13 cellular contexts compared by ENCODE assay signal in the genomic region with DNA sequence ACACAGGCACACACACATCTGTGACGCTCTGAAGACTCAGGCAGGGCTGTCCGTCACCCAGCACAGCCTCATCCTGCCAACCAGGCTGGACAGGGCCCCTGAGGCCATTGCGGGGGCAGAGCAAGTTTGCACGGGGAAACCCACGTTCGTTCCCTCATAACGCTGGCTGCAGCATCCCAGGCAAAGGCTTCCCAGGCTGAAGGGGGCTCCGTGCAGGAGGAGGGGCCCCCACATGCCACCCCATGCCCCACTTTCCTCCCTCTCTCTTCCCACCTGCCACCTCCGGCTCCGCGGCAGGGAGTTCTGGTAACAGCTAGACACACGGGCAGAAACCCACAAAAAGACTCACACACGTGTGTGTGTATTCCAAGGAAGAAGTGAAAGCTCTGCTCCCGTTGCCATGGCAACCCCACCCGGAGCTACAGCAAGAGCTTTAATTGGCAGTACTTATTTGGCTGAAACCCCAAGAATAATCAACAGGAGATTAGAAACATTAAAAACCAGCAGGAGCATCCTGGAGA.
DNase-seq lines count a peak whose midpoint lies in the region; ATAC-seq and TF ChIP-seq lines count a peak whose summit lies in the region.
"Had no signal": no experiment of that assay in that cellular context is flagged by ENCODE, and none has a peak within 500 bp of the region (broad histone marks: within the 10 kb centered on the region; RNA-seq: fewer than 3 reads in every experiment).

No MANE protein-coding gene starts in this region.

- in situ Hi-C loops in gastrocnemius medialis (cut with MboI; ENCODE audit: low sequenced_read_pairs in 4 of 4) (loop anchor here in 1 of 4 donors (25.0 kb wide), 1 partner anchor 233 kb away; no protein-coding TSS in a partner anchor), GM13977 (cut with MboI; ENCODE audit: low pct_unique_long_range_greater_than_20kb, low sequenced_read_pairs, unreplicated experiment) (loop anchor here (25.0 kb wide), 1 partner anchor 1833 kb away; a partner anchor contains a TSS)

- peak; percentile 19 for DNase-seq in COLO829 (ENCODE audit: low spot score)
- peak; percentile 90 for DNase-seq in NCI-H1105 treated with DMSO at 0.1 percent for 48 hours (lab: John Stamatoyannopoulos, UW)
- peak; percentile 60 for DNase-seq in cerebellum (ENCODE audit: low spot score)
- DNase-seq in neural crest cell (ENCODE audit: low read depth, low spot score), result no peak
- DNase-seq in cortex of kidney (lab: John Stamatoyannopoulos, UW), result no peak
- no peak for DNase-seq in T-helper 1 cell
- DNase-seq in gastrocnemius medialis, result no peak
- no peak for DNase-seq in GM13977 (ENCODE audit: low spot score)

- no peaks in the 10 kb centered on the region for H3K27me3 Mint-ChIP-seq in neural crest cell (ENCODE audit: low read depth)

- H3K36me3 ChIP-seq in gastrocnemius medialis, result no peaks in the 10 kb centered on the region
- H3K36me3 ChIP-seq: HAP-1 had no signal

- H3K4me3 ChIP-seq in gastrocnemius medialis, result no peak overlapping the region
- H3K4me3 ChIP-seq: HAP-1 had no signal

- no peak overlapping the region for H3K4me3 Mint-ChIP-seq in neural crest cell
- H3K4me3 Mint-ChIP-seq: activated naive CD8-positive, alpha-beta T cell; stimulated activated naive CD8-positive, alpha-beta T cell treated with anti-CD3 and anti-CD28 coated beads, Interleukin-15, Interleukin-2, amounts not matched to agents 100 ng/mL and 50 ng/mL, for 24 hours had no signal

- peaks cover 3 to 12% (median 9%) of the 10 kb centered on the region in 3 donors for H3K27me3 ChIP-seq in gastrocnemius medialis

- ATAC-seq in gastrocnemius medialis, result no peak

- H3K4me1 ChIP-seq in gastrocnemius medialis, result no peaks in the 10 kb centered on the region
- H3K4me1 ChIP-seq: HAP-1 had no signal

- intact Hi-C loops in gastrocnemius medialis (cut with DNase I; ENCODE audit: low total_unique reads), result loop anchor here (5.0 kb wide), 1 partner anchor 1833 kb away; no protein-coding TSS in a partner anchor

- peak overlapping the region; percentile 45 for H3K27ac Mint-ChIP-seq in neural crest cell (ENCODE audit: unreplicated experiment)
- H3K27ac Mint-ChIP-seq: activated naive CD8-positive, alpha-beta T cell; progenitor cell of endocrine pancreas; stimulated activated naive CD8-positive, alpha-beta T cell treated with anti-CD3 and anti-CD28 coated beads, Interleukin-15, Interleukin-2, amounts not matched to agents 100 ng/mL and 50 ng/mL, for 24 hours had no signal

- no peak overlapping the region for H3K27ac ChIP-seq in gastrocnemius medialis
- H3K27ac ChIP-seq: C4-2B had no signal

- no peak for TF ChIP-seq POLR2A in gastrocnemius medialis (IDR thresholded peaks at IDR 0.05)

- no peaks in the 10 kb centered on the region for H3K9me3 ChIP-seq in gastrocnemius medialis
- H3K9me3 ChIP-seq: HAP-1 had no signal

- TF ChIP-seq CTCF in neural crest cell (conservative IDR thresholded peaks at IDR 0.05) (no peak), gastrocnemius medialis (IDR thresholded peaks at IDR 0.05 in 4 of 5, conservative IDR thresholded peaks at IDR 0.05 in 1 of 5) (no peak), GM13977 (IDR thresholded peaks at IDR 0.05; ENCODE audit: extremely low read depth, insufficient read depth, missing control alignments) (no peak)

- no peaks in the 10 kb centered on the region for H3K36me3 Mint-ChIP-seq in neural crest cell (ENCODE audit: low read depth)
- H3K36me3 Mint-ChIP-seq: activated naive CD8-positive, alpha-beta T cell had no signal

- H3K4me1 Mint-ChIP-seq in neural crest cell, result peaks cover 27% of the 10 kb centered on the region

- H3K9me3 Mint-ChIP-seq in neural crest cell, result peaks cover 2% of the 10 kb centered on the region
- H3K9me3 Mint-ChIP-seq: stimulated activated naive CD8-positive, alpha-beta T cell treated with anti-CD3 and anti-CD28 coated beads, Interleukin-15, Interleukin-2, amounts not matched to agents 100 ng/mL and 50 ng/mL, for 24 hours had no signal

Comparison
In these comparisons a context has a peak if more than half of its experiments do, and no peak if none do; other contexts are left out.
1. DNase-seq: peak in COLO829 (single experiment), NCI-H1105 treated with DMSO at 0.1 percent for 48 hours (single experiment) and cerebellum (single experiment); none in neural crest cell (single experiment), cortex of kidney (single experiment), T-helper 1 cell (0 of 5), gastrocnemius medialis (0 of 2) and GM13977 (single experiment).